ENCODE assay signal across 9 cellular contexts in the genomic region with DNA sequence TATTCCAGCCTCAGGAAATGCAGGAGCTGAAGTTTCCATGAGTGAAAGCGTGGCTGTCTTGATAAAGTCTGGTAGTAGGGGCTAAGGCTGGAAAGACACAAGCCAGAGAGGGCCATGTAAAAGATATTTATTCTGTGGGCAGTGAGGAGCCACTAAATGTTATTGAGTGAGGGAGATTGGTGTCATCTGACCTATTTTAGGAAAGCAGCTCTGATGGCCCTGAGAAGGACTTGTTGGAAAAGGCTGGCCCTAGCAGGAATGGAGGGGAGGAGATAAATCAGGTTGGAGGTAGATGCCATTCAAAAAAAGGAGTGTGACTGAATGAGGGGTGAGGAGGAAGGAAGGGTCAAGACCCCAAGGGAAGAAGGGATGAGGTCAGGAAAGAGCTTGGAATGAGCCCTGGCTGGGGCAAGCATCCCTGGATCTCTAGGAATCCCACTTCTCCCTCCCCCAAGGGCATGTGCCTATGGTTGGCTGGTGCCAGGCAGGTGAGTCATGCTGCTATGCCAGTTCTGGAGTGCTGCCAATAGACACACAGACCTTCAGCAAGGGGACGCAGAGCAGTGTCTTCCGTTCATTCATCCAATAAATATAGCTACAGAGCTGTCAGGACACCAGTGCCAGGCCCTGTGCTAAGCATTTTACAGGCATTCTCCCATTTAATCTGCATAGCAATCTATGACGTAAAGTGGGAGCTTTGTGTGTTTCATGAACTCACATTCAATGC. TPM values are rescaled to one million over a fixed set of nuclear protein-coding genes. Genes with fewer than 3 reads are reported as not detected.
DNase-seq lines count a peak whose midpoint lies in the region; ATAC-seq, FAIRE-seq and TF ChIP-seq lines count a peak whose summit lies in the region.
"Had no signal": no experiment of that assay in that cellular context is flagged by ENCODE, and none has a peak within 500 bp of the region (broad histone marks: within the 10 kb centered on the region; RNA-seq: fewer than 3 reads in every experiment).

No MANE protein-coding gene starts in this region.

- peak overlapping the region; percentile 39 for H2BK5ac ChIP-seq in neuronal stem cell (ENCODE audit: low read length)

- no peak overlapping the region for H2AK5ac ChIP-seq in neuronal stem cell (ENCODE audit: low read depth, low read length)

- DNase-seq in H54 (ENCODE audit: insufficient read length, low spot score) (peak; percentile 99), NCI-H774 (lab: John Stamatoyannopoulos, UW) (peak; percentile 50), neuronal stem cell (ENCODE audit: low spot score) (no peak), inferior parietal cortex (ENCODE audit: extremely low spot score) (no peak), Karpas-422 (no peak)

- peak; percentile 37 for ATAC-seq in esophagus mucosa
- no peak for ATAC-seq in HG02973 (IDR thresholded peaks at IDR 0.05; ENCODE audit: unreplicated experiment)
- ATAC-seq in HG02678 (IDR thresholded peaks at IDR 0.05; ENCODE audit: unreplicated experiment): no peak

- no peak for TF ChIP-seq POLR2A in H54 (IDR thresholded peaks at IDR 0.05; ENCODE audit: low read depth, low read length)

- no peak overlapping the region for H3K18ac ChIP-seq in neuronal stem cell (ENCODE audit: low read length)

- H3K14ac ChIP-seq in neuronal stem cell (ENCODE audit: low read length): no peak overlapping the region

- peaks cover 0 to 3% of the 10 kb centered on the region in 2 donors for H3K4me1 ChIP-seq in neuronal stem cell (ENCODE audit: control insufficient read depth in 2 of 2, insufficient read depth in 1 of 2, low read depth in 1 of 2, low read length in 2 of 2)
- no peaks in the 10 kb centered on the region for H3K4me1 ChIP-seq in Karpas-422 (ENCODE audit: low read length)

- no CpG with 5 or more reads among the region's 4 CpGs for WGBS in neuronal stem cell (ENCODE audit: extremely low coverage in 2 of 2, insufficient read length in 2 of 2, insufficient replicate concordance in 1 of 2), 2 donors

- no peaks in the 10 kb centered on the region for H3K79me2 ChIP-seq in Karpas-422 (ENCODE audit: low read length)

- H3K4ac ChIP-seq in neuronal stem cell (ENCODE audit: low read length): no peak overlapping the region

- H4K20me1 ChIP-seq in Karpas-422 (ENCODE audit: insufficient read depth, low read depth, low read length): no peaks in the 10 kb centered on the region

- no peak overlapping the region for H4K8ac ChIP-seq in neuronal stem cell (ENCODE audit: low read depth, low read length)

- H3K79me1 ChIP-seq in neuronal stem cell (ENCODE audit: low read depth, low read length): no peaks in the 10 kb centered on the region

- H3K4me2 ChIP-seq in neuronal stem cell (ENCODE audit: insufficient read depth, low read length, poor library complexity, severe bottlenecking) (no peak overlapping the region), Karpas-422 (ENCODE audit: low read depth, low read length, poor library complexity, severe bottlenecking) (no peak overlapping the region)

- H3K27me3 ChIP-seq in neuronal stem cell (ENCODE audit: control insufficient read depth in 3 of 3, insufficient read depth in 3 of 3, low read depth in 1 of 3, low read length in 3 of 3) (no peaks in the 10 kb centered on the region), Karpas-422 (ENCODE audit: low read length) (no peaks in the 10 kb centered on the region)

- H3K23ac ChIP-seq in neuronal stem cell (ENCODE audit: low read depth, low read length, poor library complexity): no peak overlapping the region

- H3K9ac ChIP-seq in neuronal stem cell (ENCODE audit: low read depth, low read length, poor library complexity) (no peak overlapping the region), Karpas-422 (ENCODE audit: low read length) (no peak overlapping the region)

- H3K9me3 ChIP-seq in neuronal stem cell (replicated peaks in 1 of 2; ENCODE audit: control insufficient read depth in 2 of 2, insufficient read depth in 1 of 2, low read depth in 1 of 2, low read length in 2 of 2): no peaks in the 10 kb centered on the region
- no peaks in the 10 kb centered on the region for H3K9me3 ChIP-seq in Karpas-422 (ENCODE audit: low read length)

- H2BK12ac ChIP-seq in neuronal stem cell (ENCODE audit: low read length): no peak overlapping the region

- no peak overlapping the region for H2BK120ac ChIP-seq in neuronal stem cell (ENCODE audit: low read depth, low read length)

- H2AFZ ChIP-seq in neuronal stem cell (ENCODE audit: low read length) (no peak overlapping the region), Karpas-422 (ENCODE audit: low read length) (no peak overlapping the region)

- H3K4me3 ChIP-seq in neuronal stem cell (ENCODE audit: low read length in 2 of 2): no peak overlapping the region
- H3K4me3 ChIP-seq in Karpas-422 (ENCODE audit: low read length): no peak overlapping the region

- H3K27ac ChIP-seq in neuronal stem cell (replicated peaks; ENCODE audit: low read length) (no peak overlapping the region), Karpas-422 (ENCODE audit: low read length) (no peak overlapping the region)

- no peaks in the 10 kb centered on the region for H3K9me2 ChIP-seq in Karpas-422 (replicated peaks; ENCODE audit: insufficient read depth, low read length)

- FAIRE-seq in H54 (lab: Jason Lieb, UNC): peak; percentile 96

- H4K91ac ChIP-seq in neuronal stem cell (ENCODE audit: low read depth, low read length, poor library complexity): no peak overlapping the region

- H2BK15ac ChIP-seq in neuronal stem cell (ENCODE audit: low read length): no peak overlapping the region

- H3K36me3 ChIP-seq in neuronal stem cell (replicated peaks in 1 of 2; ENCODE audit: control insufficient read depth in 2 of 2, insufficient read depth in 2 of 2, low read length in 2 of 2) (no peaks in the 10 kb centered on the region), Karpas-422 (ENCODE audit: insufficient read depth, low read length) (no peaks in the 10 kb centered on the region)

RNA-seq across cellular contexts. Expression of gene ANKRD2, which starts 2.0 kb away (rescaled TPM):
- 0.56 TPM for total RNA-seq in esophagus mucosa
- not detected for polyA plus RNA-seq in neuronal stem cell (2013, experiment 1 of 2)
- polyA plus RNA-seq in neuronal stem cell (2013, experiment 2 of 2): not detected
- not detected in 2 replicates for total RNA-seq in Karpas-422 (2014; rRNA removed; shearing (Covaris generic); ENCODE audit: low replicate concordance)

RNA-seq across cellular contexts. Expression of gene HOGA1, which starts 9.7 kb away (rescaled TPM):
- 1.7 TPM for total RNA-seq in esophagus mucosa
- polyA plus RNA-seq in neuronal stem cell (2013, experiment 1 of 2): 0.24 TPM
- 0.24 TPM for polyA plus RNA-seq in neuronal stem cell (2013, experiment 2 of 2)
- 0.79 TPM in 1 of 2 replicates, not detected in the other for total RNA-seq in Karpas-422 (2014; rRNA removed; shearing (Covaris generic); ENCODE audit: low replicate concordance)

RNA-seq across cellular contexts. Expression of gene C10orf62, which starts 15.0 kb away (rescaled TPM):
- 0.16 TPM for total RNA-seq in esophagus mucosa
- not detected for polyA plus RNA-seq in neuronal stem cell (2013, experiment 1 of 2)
- not detected for polyA plus RNA-seq in neuronal stem cell (2013, experiment 2 of 2)
- not detected in 2 replicates for total RNA-seq in Karpas-422 (2014; rRNA removed; shearing (Covaris generic); ENCODE audit: low replicate concordance)
- total RNA-seq: urinary bladder had no signal
- polyA plus RNA-seq: urinary bladder had no signal

RNA-seq across cellular contexts. Expression of gene MORN4, which starts 58.8 kb away (rescaled TPM):
- total RNA-seq in esophagus mucosa: 1.9 TPM
- 45.3 TPM for polyA plus RNA-seq in neuronal stem cell (2013, experiment 1 of 2)
- polyA plus RNA-seq in neuronal stem cell (2013, experiment 2 of 2): 47.1 TPM
- total RNA-seq in Karpas-422 (2014; rRNA removed; shearing (Covaris generic); ENCODE audit: low replicate concordance): not detected in 2 replicates

Comparison
In these comparisons a context has a peak if more than half of its experiments do, and no peak if none do; other contexts are left out.
1. DNase-seq: peak in H54 (single experiment) and NCI-H774 (single experiment); none in neuronal stem cell (single experiment), inferior parietal cortex (single experiment) and Karpas-422 (single experiment).